In genomic region chr12:108694812-108695278, GRCh38 we compare ENCODE assay signal across 1 cellular context.
TF ChIP-seq lines count a peak whose summit lies in the region.

No MANE protein-coding gene starts in this region.

TF ChIP-seq in K562, 482 proteins besides CTCF, POLR2A, EP300 and RAD21 (continued from another document and continues in another):
- TF ChIP-seq HNRNPL (IDR thresholded peaks at IDR 0.05; ENCODE audit: low read depth, low read length) = no peak
- TF ChIP-seq ZBTB1 (CRISPR knock-in tag; IDR thresholded peaks at IDR 0.05; ENCODE audit: borderline replicate concordance, low read depth) = no peak
- TF ChIP-seq DMBX1 (CRISPR knock-in tag; IDR thresholded peaks at IDR 0.05; ENCODE audit: borderline replicate concordance) = peak; percentile 47; the same call in 1 of the 2 replicates
- no peak for TF ChIP-seq PPARD (CRISPR knock-in tag; IDR thresholded peaks at IDR 0.05)
- TF ChIP-seq ZNF253 (CRISPR knock-in tag; conservative IDR thresholded peaks at IDR 0.05) = no peak
- TF ChIP-seq USF2 (CRISPR knock-in tag; IDR thresholded peaks at IDR 0.05) = peak; percentile 41; the same call in 1 of the 2 replicates
- TF ChIP-seq SMAD4 (CRISPR knock-in tag; conservative IDR thresholded peaks at IDR 0.05) = 0 out of 2 replicates have a peak, but pooled peaks have one; percentile 21
- TF ChIP-seq TCF3 (CRISPR knock-in tag; IDR thresholded peaks at IDR 0.05) = peak; percentile 69
- no peak for TF ChIP-seq SPI1 (IDR thresholded peaks at IDR 0.05; ENCODE audit: borderline replicate concordance, low read depth, low read length)
- no peak for TF ChIP-seq ZNF165 (CRISPR knock-in tag; IDR thresholded peaks at IDR 0.05; ENCODE audit: borderline replicate concordance)
- TF ChIP-seq ATF3 (IDR thresholded peaks at IDR 0.05) = peak; percentile 39; the same call in 1 of the 2 replicates
- TF ChIP-seq ATF3 (CRISPR knock-in tag; conservative IDR thresholded peaks at IDR 0.05) = no peak
- peak; percentile 21; the same call in 1 of the 2 replicates for TF ChIP-seq ZFX (CRISPR knock-in tag; IDR thresholded peaks at IDR 0.05)
- peak; percentile 70 for TF ChIP-seq TAL1 (IDR thresholded peaks at IDR 0.05)
- TF ChIP-seq MXI1 (IDR thresholded peaks at IDR 0.05; ENCODE audit: low read depth, low read length) = no peak
- TF ChIP-seq TFE3 (CRISPR knock-in tag; IDR thresholded peaks at IDR 0.05) = 0 out of 2 replicates have a peak, but pooled peaks have one; percentile 28
- no peak for TF ChIP-seq NR0B1 (IDR thresholded peaks at IDR 0.05; ENCODE audit: partially characterized antibody)
- peak; percentile 35; the same call in 1 of the 2 replicates for TF ChIP-seq JUND (IDR thresholded peaks at IDR 0.05; ENCODE audit: borderline replicate concordance, low read depth, low read length)
- TF ChIP-seq JUND (tag; IDR thresholded peaks at IDR 0.05; ENCODE audit: borderline replicate concordance, low read depth, low read length) = peak; percentile 54; the same call in 1 of the 3 replicates
- peak; percentile 74 for TF ChIP-seq DPF2 (IDR thresholded peaks at IDR 0.05)
- 0 out of 2 replicates have a peak, but pooled peaks have one; percentile 46 for TF ChIP-seq ZNF197 (CRISPR knock-in tag; IDR thresholded peaks at IDR 0.05; ENCODE audit: low read depth)
- no peak for TF ChIP-seq ZNF444 (CRISPR knock-in tag; IDR thresholded peaks at IDR 0.05)
- TF ChIP-seq SOX6 (IDR thresholded peaks at IDR 0.05) = 0 out of 2 replicates have a peak, but pooled peaks have one; percentile 15
- TF ChIP-seq KLF1 (tag; IDR thresholded peaks at IDR 0.05) = no peak
- 0 out of 2 replicates have a peak, but pooled peaks have one; percentile 21 for TF ChIP-seq RFX1 (IDR thresholded peaks at IDR 0.05)
- no peak for TF ChIP-seq HBP1 (CRISPR knock-in tag; IDR thresholded peaks at IDR 0.05)
- TF ChIP-seq TEAD1 (CRISPR knock-in tag; IDR thresholded peaks at IDR 0.05) = peak in 1 of 2 experiments; percentile 82; a peak in 2 of 4 replicates
- TF ChIP-seq UBTF (IDR thresholded peaks at IDR 0.05; ENCODE audit: borderline replicate concordance in 1 of 2, low read depth in 2 of 2, low read length in 2 of 2) = no peak
- TF ChIP-seq NFATC3 (IDR thresholded peaks at IDR 0.05) = no peak
- no peak for TF ChIP-seq ZFP36 (IDR thresholded peaks at IDR 0.05; ENCODE audit: low read depth, low read length, partially characterized antibody)
- TF ChIP-seq RCOR1 (IDR thresholded peaks at IDR 0.05; ENCODE audit: borderline replicate concordance in 1 of 2, low read depth in 2 of 2, low read length in 2 of 2) = peak in 1 of 2 experiments; percentile 60; a peak in 1 of 4 replicates
- TF ChIP-seq FOSL1 (tag; conservative IDR thresholded peaks at IDR 0.05) = peak; percentile 86
- 0 out of 2 replicates have a peak, but pooled peaks have one; percentile 20 for TF ChIP-seq MTA3 (IDR thresholded peaks at IDR 0.05; ENCODE audit: borderline replicate concordance)
- no peak for TF ChIP-seq THRA (IDR thresholded peaks at IDR 0.05)
- TF ChIP-seq ZNF277 (CRISPR knock-in tag; IDR thresholded peaks at IDR 0.05; ENCODE audit: borderline replicate concordance) = no peak
- no peak for TF ChIP-seq ZBTB5 (IDR thresholded peaks at IDR 0.05)
- TF ChIP-seq ZNF75A (CRISPR knock-in tag; IDR thresholded peaks at IDR 0.05) = no peak
- peak in 1 of 2 experiments; percentile 75; a peak in 2 of 4 replicates for TF ChIP-seq ZNF639 (CRISPR knock-in tag; conservative IDR thresholded peaks at IDR 0.05 in 1 of 2, IDR thresholded peaks at IDR 0.05 in 1 of 2)
- TF ChIP-seq HCFC1 (IDR thresholded peaks at IDR 0.05; ENCODE audit: low read depth, low read length) = no peak
- no peak for TF ChIP-seq NR4A1 (CRISPR knock-in tag; IDR thresholded peaks at IDR 0.05)
- TF ChIP-seq NR4A1 (tag; IDR thresholded peaks at IDR 0.05) = peak; percentile 77
- no peak for TF ChIP-seq E2F6 (IDR thresholded peaks at IDR 0.05; ENCODE audit: borderline replicate concordance in 1 of 2, extremely low read depth in 1 of 2, insufficient read depth in 1 of 2, insufficient read length in 1 of 2, low read depth in 1 of 2, low read length in 1 of 2, poor library complexity in 1 of 2, severe bottlenecking in 1 of 2)
- peak; percentile 31; the same call in 1 of the 2 replicates for TF ChIP-seq STAT5A (IDR thresholded peaks at IDR 0.05; ENCODE audit: borderline replicate concordance, low read length)
- TF ChIP-seq BRF2 (IDR thresholded peaks at IDR 0.05; ENCODE audit: borderline replicate concordance, insufficient read depth, insufficient read length) = no peak
- no peak for TF ChIP-seq NR1H2 (CRISPR knock-in tag; IDR thresholded peaks at IDR 0.05)
- peak; percentile 39; the same call in 1 of the 2 replicates for TF ChIP-seq POLR2AphosphoS5 (IDR thresholded peaks at IDR 0.05; ENCODE audit: control insufficient read depth, insufficient read depth, low read depth, low read length)
- no peak for TF ChIP-seq EWSR1 (IDR thresholded peaks at IDR 0.05; ENCODE audit: borderline replicate concordance, low read depth, partially characterized antibody)
- peak; percentile 70 for TF ChIP-seq ARID1B (IDR thresholded peaks at IDR 0.05)
- TF ChIP-seq SMC3 (conservative IDR thresholded peaks at IDR 0.05; ENCODE audit: insufficient read depth, low read depth, low read length) = no peak
